Comparison of ENCODE assay signal across 34 cellular contexts in genomic region chr11:18761741-18762140, GRCh38. TPM values are rescaled to one million over a fixed set of nuclear protein-coding genes. Genes with fewer than 3 reads are reported as not detected.
"Had no signal": no experiment of that assay in that cellular context is flagged by ENCODE, and none has a peak within 500 bp of the region (broad histone marks: within the 10 kb centered on the region; RNA-seq: fewer than 3 reads in every experiment).

No MANE protein-coding gene starts in this region.

- ATAC-seq: activated CD4-positive, alpha-beta T cell treated with anti-CD3 and anti-CD28 coated beads for 36 hours; activated CD4-positive, CD25-positive, alpha-beta regulatory T cell treated with anti-CD3 and anti-CD28 coated beads, Interleukin-2, amount 50 U/mL, for 24 hours; activated naive CD4-positive, alpha-beta T cell treated with anti-CD3 and anti-CD28 coated beads, Interleukin-2, amount 50 U/mL, for 72 hours; activated T-cell treated with anti-CD3 and anti-CD28 coated beads, Interleukin-2, amount 50 U/mL, for 72 hours; gastroesophageal sphincter; T-helper 17 cell had no signal

- H3K27me3 ChIP-seq: brain microvascular endothelial cell, colonic mucosa, heart left ventricle had no signal

- H3K36me3 ChIP-seq: brain microvascular endothelial cell, colonic mucosa, esophagus squamous epithelium, gastroesophageal sphincter, heart left ventricle, WERI-Rb-1 had no signal

- H3K27ac ChIP-seq: brain microvascular endothelial cell, colonic mucosa, epithelial cell of prostate, esophagus squamous epithelium, gastroesophageal sphincter, heart left ventricle, WERI-Rb-1 had no signal

- H3K4me3 ChIP-seq: colonic mucosa, esophagus squamous epithelium, gastroesophageal sphincter, heart left ventricle had no signal

- FAIRE-seq: astrocyte, bronchial epithelial cell, endometrium, endothelial cell of umbilical vein had no signal

- H3K9me3 ChIP-seq: colonic mucosa, esophagus squamous epithelium, gastroesophageal sphincter, heart left ventricle had no signal

- DNase-seq: activated B cell treated with CpG ODN at 0.5 μM for 24 hours; activated CD4-positive, alpha-beta memory T cell treated with anti-CD3 and anti-CD28 coated beads for 36 hours; activated CD4-positive, alpha-beta T cell treated with anti-CD3 and anti-CD28 coated beads for 36 hours; activated CD4-positive, alpha-beta T cell treated with anti-CD3 and anti-CD28 coated beads, Interleukin-2, amount 10 ng/mL, durations not matched to agents 24 days and 14 days; activated CD8-positive, alpha-beta memory T cell treated with anti-CD3 and anti-CD28 coated beads, Interleukin-2, amount 50 U/mL, for 48 hours; activated gamma-delta T cell; activated naive CD4-positive, alpha-beta T cell; activated naive CD4-positive, alpha-beta T cell treated with anti-CD3 and anti-CD28 coated beads, Interleukin-2, amount 10 ng/mL, durations not matched to agents 7 days and 5 days; activated naive CD8-positive, alpha-beta T cell treated with anti-CD3 and anti-CD28 coated beads, Interleukin-2, amount 10 ng/mL, durations not matched to agents 7 days and 5 days; activated T-cell treated with anti-CD3 and anti-CD28 coated beads for 4 hours; activated T-cell treated with anti-CD3 and anti-CD28 coated beads, Interleukin-2, amount 50 U/mL, for 24 hours; activated T-cell treated with anti-CD3 and anti-CD28 coated beads, Interleukin-2, amount 50 U/mL, for 72 hours; brain microvascular endothelial cell; central memory CD4-positive, alpha-beta T cell; cerebellar nuclear complex; colonic mucosa; effector CD8-positive, alpha-beta T cell; esophagus squamous epithelium; foreskin melanocyte; heart left ventricle; T-helper 17 cell; T1000; WERI-Rb-1 had no signal

- H3K4me1 ChIP-seq: colonic mucosa, gastroesophageal sphincter, heart left ventricle had no signal

RNA-seq across cellular contexts. Expression of gene PTPN5, which starts 29.9 kb away (rescaled TPM):
- total RNA-seq: activated B cell treated with CpG ODN at 0.5 μM for 24 hours; activated CD4-positive, alpha-beta memory T cell treated with anti-CD3 and anti-CD28 coated beads for 36 hours; activated CD4-positive, alpha-beta T cell treated with anti-CD3 and anti-CD28 coated beads for 36 hours; activated CD4-positive, alpha-beta T cell treated with anti-CD3 and anti-CD28 coated beads, Interleukin-2, amount 10 ng/mL, durations not matched to agents 24 days and 14 days; activated naive CD4-positive, alpha-beta T cell treated with anti-CD3 and anti-CD28 coated beads, Interleukin-2, amount 50 U/mL, for 72 hours; activated naive CD8-positive, alpha-beta T cell treated with anti-CD3 and anti-CD28 coated beads, Interleukin-2, amount 10 ng/mL, durations not matched to agents 7 days and 5 days; activated T-cell treated with anti-CD3 and anti-CD28 coated beads, Interleukin-2, amount 50 U/mL, for 72 hours; bronchial epithelial cell; dermis microvascular lymphatic vessel endothelial cell; endothelial cell of umbilical vein; fibroblast of lung; fibroblast of villous mesenchyme; T-helper 17 cell had no signal
- polyA plus RNA-seq: endothelial cell of umbilical vein, fibroblast of lung had no signal

RNA-seq across cellular contexts. Expression of gene IGSF22, which starts 35.8 kb away (rescaled TPM):
- total RNA-seq: activated CD4-positive, alpha-beta T cell treated with anti-CD3 and anti-CD28 coated beads, Interleukin-2, amount 10 ng/mL, durations not matched to agents 24 days and 14 days; endothelial cell of umbilical vein had no signal
- polyA plus RNA-seq: endothelial cell of umbilical vein, fibroblast of lung had no signal
